15 cellular contexts compared by ENCODE assay signal in genomic region chr12:262817-263216, GRCh38. TPM values are rescaled to one million over a fixed set of nuclear protein-coding genes. Genes with fewer than 3 reads are reported as not detected.
DNase-seq lines count a peak whose midpoint lies in the region; ATAC-seq and TF ChIP-seq lines count a peak whose summit lies in the region.
"Had no signal": no experiment of that assay in that cellular context is flagged by ENCODE, and none has a peak within 500 bp of the region (broad histone marks: within the 10 kb centered on the region; RNA-seq: fewer than 3 reads in every experiment).

Gene SLC6A13, minus strand, starts transcription at chr12:262836. Its CDS starts 2,784 bp downstream, at chr12:260052.

- no peaks in the 10 kb centered on the region for H3K9me3 Mint-ChIP-seq in naive thymus-derived CD4-positive, alpha-beta T cell
- H3K9me3 Mint-ChIP-seq in activated naive CD8-positive, alpha-beta T cell treated with anti-CD3 and anti-CD28 coated beads for 36 hours: no peaks in the 10 kb centered on the region

- peak within 1 kb of the TSS; percentile 7 for H3K4me2 ChIP-seq in osteoblast (ENCODE audit: insufficient read depth, low read length)

- H3K36me3 Mint-ChIP-seq in naive thymus-derived CD4-positive, alpha-beta T cell: no peaks in the 10 kb centered on the region
- no peaks in the 10 kb centered on the region for H3K36me3 Mint-ChIP-seq in activated naive CD8-positive, alpha-beta T cell treated with anti-CD3 and anti-CD28 coated beads for 36 hours

- H3K27ac ChIP-seq in osteoblast (ENCODE audit: low read depth, low read length): no peak within 1 kb of the TSS
- no peak within 1 kb of the TSS for H3K27ac ChIP-seq in naive thymus-derived CD4-positive, alpha-beta T cell (ENCODE audit: low read depth, low read length)
- H3K27ac ChIP-seq: epithelial cell of prostate, pancreas had no signal

- ATAC-seq in naive thymus-derived CD4-positive, alpha-beta T cell: no peak
- ATAC-seq: HCT116 had no signal

- peaks cover 0 to 37% (median 16%) of the 10 kb centered on the region in 7 donors for H3K4me1 Mint-ChIP-seq in naive thymus-derived CD4-positive, alpha-beta T cell
- peaks cover 22% of the 10 kb centered on the region for H3K4me1 Mint-ChIP-seq in activated naive CD8-positive, alpha-beta T cell treated with anti-CD3 and anti-CD28 coated beads for 36 hours

- DNase-seq in AG10803 (ENCODE audit: low read depth) (peak; percentile 6), amniotic epithelial cell (ENCODE audit: low read depth) (peak; percentile 44), iPS-NIHi11 (ENCODE audit: low spot score) (peak; percentile 75), osteoblast (ENCODE audit: insufficient read length, low spot score, missing footprints) (no peak), NCI-H1105 (lab: John Stamatoyannopoulos, UW) (no peak), globus pallidus (ENCODE audit: low spot score) (no peak)
- no peak for DNase-seq in naive thymus-derived CD4-positive, alpha-beta T cell
- no peak for DNase-seq in activated naive CD8-positive, alpha-beta T cell treated with anti-CD3 and anti-CD28 coated beads for 36 hours
- DNase-seq: activated T-cell treated with anti-CD3 and anti-CD28 coated beads for 4 hours, NCI-H1048, NCI-H2171 treated with DMSO at 0.1 percent for 48 hours, pancreas had no signal

- no peak within 1 kb of the TSS for H2AFZ ChIP-seq in osteoblast (ENCODE audit: low read length)

- intact Hi-C loops in naive thymus-derived CD4-positive, alpha-beta T cell (cut with micrococcal nuclease): no loop called here

- peak within 1 kb of the TSS in 4 of 9 donors; percentile 27 to 87 (median 54) for H3K27ac Mint-ChIP-seq in naive thymus-derived CD4-positive, alpha-beta T cell
- H3K27ac Mint-ChIP-seq in activated naive CD8-positive, alpha-beta T cell treated with anti-CD3 and anti-CD28 coated beads for 36 hours: no peak within 1 kb of the TSS

- H3K4me3 ChIP-seq in AG10803 (ENCODE audit: low read length) (no peak within 1 kb of the TSS), osteoblast (ENCODE audit: insufficient read depth, low read length) (no peak within 1 kb of the TSS)
- H3K4me3 ChIP-seq in naive thymus-derived CD4-positive, alpha-beta T cell (ENCODE audit: low read length): no peak within 1 kb of the TSS
- H3K4me3 ChIP-seq: pancreas had no signal

- CTCF ChIA-PET in naive thymus-derived CD4-positive, alpha-beta T cell (lab: Charles Lee): no interaction called here

- H4K20me1 ChIP-seq in osteoblast (ENCODE audit: insufficient read depth, low read length): no peaks in the 10 kb centered on the region

- H3K79me2 ChIP-seq in osteoblast (ENCODE audit: insufficient read depth, low read length): no peaks in the 10 kb centered on the region

- POLR2A ChIA-PET in naive thymus-derived CD4-positive, alpha-beta T cell (lab: Charles Lee): no interaction called here

- no peaks in the 10 kb centered on the region for H3K9me3 ChIP-seq in osteoblast (ENCODE audit: low read depth, low read length)
- H3K9me3 ChIP-seq in naive thymus-derived CD4-positive, alpha-beta T cell (ENCODE audit: control insufficient read depth in 2 of 3, low read length in 3 of 3): no peaks in the 10 kb centered on the region
- H3K9me3 ChIP-seq: pancreas had no signal

- H3K4me3 Mint-ChIP-seq in naive thymus-derived CD4-positive, alpha-beta T cell: peak within 1 kb of the TSS in 2 of 10 donors; percentile 19 to 42
- no peak within 1 kb of the TSS for H3K4me3 Mint-ChIP-seq in activated naive CD8-positive, alpha-beta T cell treated with anti-CD3 and anti-CD28 coated beads for 36 hours

- H3K27me3 ChIP-seq in osteoblast (ENCODE audit: insufficient read depth, low read length): peaks cover 31% of the 10 kb centered on the region
- H3K27me3 ChIP-seq in naive thymus-derived CD4-positive, alpha-beta T cell (ENCODE audit: control insufficient read depth in 2 of 2, insufficient read depth in 2 of 2, low read length in 2 of 2): peaks cover 2 to 4% of the 10 kb centered on the region in 2 donors

- peaks cover 2% of the 10 kb centered on the region for H3K4me1 ChIP-seq in osteoblast (ENCODE audit: insufficient read depth, low read length)
- H3K4me1 ChIP-seq in naive thymus-derived CD4-positive, alpha-beta T cell (ENCODE audit: control insufficient read depth in 2 of 2, insufficient read depth in 2 of 2, low read length in 2 of 2): peaks cover 0 to 9% of the 10 kb centered on the region in 2 donors
- H3K4me1 ChIP-seq: pancreas had no signal

- no peaks in the 10 kb centered on the region for H3K36me3 ChIP-seq in osteoblast (ENCODE audit: insufficient read depth, low read length)
- H3K36me3 ChIP-seq in naive thymus-derived CD4-positive, alpha-beta T cell (ENCODE audit: control insufficient read depth in 2 of 3, insufficient read depth in 3 of 3, low read length in 3 of 3): no peaks in the 10 kb centered on the region
- H3K36me3 ChIP-seq: pancreas had no signal

- TF ChIP-seq CTCF in AG10803 (conservative IDR thresholded peaks at IDR 0.05; ENCODE audit: low read length) (no peak), osteoblast (IDR thresholded peaks at IDR 0.05; ENCODE audit: extremely low read depth, low read depth, low read length) (no peak)

- H3K27me3 Mint-ChIP-seq in naive thymus-derived CD4-positive, alpha-beta T cell: peaks cover 8 to 16% (median 13%) of the 10 kb centered on the region in 5 donors
- H3K27me3 Mint-ChIP-seq in activated naive CD8-positive, alpha-beta T cell treated with anti-CD3 and anti-CD28 coated beads for 36 hours: peaks cover 6% of the 10 kb centered on the region

RNA-seq across cellular contexts. Expression of gene SLC6A13, which starts in this region (rescaled TPM):
- not detected in 2 replicates for total RNA-seq in osteoblast
- 1 to 10 TPM in 1 of 5 experiments, under 1 TPM in 3, not detected in 1; 0.61 to 1.5 (median 0.74) TPM for total RNA-seq in naive thymus-derived CD4-positive, alpha-beta T cell
- polyA plus RNA-seq in naive thymus-derived CD4-positive, alpha-beta T cell: not detected
- under 1 TPM; 0.40 to 0.64 TPM for total RNA-seq in activated naive CD8-positive, alpha-beta T cell treated with anti-CD3 and anti-CD28 coated beads for 36 hours
- total RNA-seq: mesenteric fat pad had no signal

Comparison
In these comparisons a context has a peak if more than half of its experiments do, and no peak if none do; other contexts are left out.
1. DNase-seq: peak in AG10803 (single experiment), amniotic epithelial cell (single experiment) and iPS-NIHi11 (single experiment); none in osteoblast (single experiment), naive thymus-derived CD4-positive, alpha-beta T cell (0 of 9), NCI-H1105 (single experiment), activated naive CD8-positive, alpha-beta T cell treated with anti-CD3 and anti-CD28 coated beads for 36 hours (single experiment) and globus pallidus (single experiment).